Comparison of ENCODE assay signal across 1 cellular context in the genomic region with DNA sequence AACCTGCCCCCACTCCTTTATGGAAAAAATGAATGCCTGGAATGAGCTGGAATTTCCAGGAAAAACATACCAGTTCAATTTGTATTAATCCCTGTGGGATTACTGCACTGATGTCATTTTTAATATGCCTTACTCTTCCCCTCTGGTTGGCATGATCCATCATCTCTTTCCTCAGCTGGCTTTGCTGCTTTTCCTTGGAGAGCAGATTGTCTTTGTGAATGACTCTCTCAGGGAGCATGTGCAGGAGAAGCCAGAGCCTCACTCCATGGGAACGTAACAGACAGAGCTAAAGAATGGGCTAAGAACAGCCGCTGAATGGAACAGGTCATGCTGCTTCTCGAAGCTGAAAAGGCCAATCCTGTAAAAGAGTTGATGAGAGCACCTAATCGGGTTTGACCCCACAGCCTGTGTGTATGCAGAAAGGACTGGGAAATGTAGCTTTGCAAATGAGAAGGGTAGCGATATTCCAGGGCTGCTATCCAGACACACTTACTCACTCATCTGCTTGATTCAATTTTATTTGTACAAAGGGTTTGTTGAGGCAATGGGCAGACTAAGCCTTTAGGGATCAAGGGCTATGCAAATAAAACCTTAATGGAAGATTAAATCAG.
TF ChIP-seq lines count a peak whose summit lies in the region.

No MANE protein-coding gene starts in this region.

TF ChIP-seq in neural cell, 6 proteins besides CTCF, POLR2A, EP300 and RAD21 (continued from another document):
- TF ChIP-seq, protein P1, sequence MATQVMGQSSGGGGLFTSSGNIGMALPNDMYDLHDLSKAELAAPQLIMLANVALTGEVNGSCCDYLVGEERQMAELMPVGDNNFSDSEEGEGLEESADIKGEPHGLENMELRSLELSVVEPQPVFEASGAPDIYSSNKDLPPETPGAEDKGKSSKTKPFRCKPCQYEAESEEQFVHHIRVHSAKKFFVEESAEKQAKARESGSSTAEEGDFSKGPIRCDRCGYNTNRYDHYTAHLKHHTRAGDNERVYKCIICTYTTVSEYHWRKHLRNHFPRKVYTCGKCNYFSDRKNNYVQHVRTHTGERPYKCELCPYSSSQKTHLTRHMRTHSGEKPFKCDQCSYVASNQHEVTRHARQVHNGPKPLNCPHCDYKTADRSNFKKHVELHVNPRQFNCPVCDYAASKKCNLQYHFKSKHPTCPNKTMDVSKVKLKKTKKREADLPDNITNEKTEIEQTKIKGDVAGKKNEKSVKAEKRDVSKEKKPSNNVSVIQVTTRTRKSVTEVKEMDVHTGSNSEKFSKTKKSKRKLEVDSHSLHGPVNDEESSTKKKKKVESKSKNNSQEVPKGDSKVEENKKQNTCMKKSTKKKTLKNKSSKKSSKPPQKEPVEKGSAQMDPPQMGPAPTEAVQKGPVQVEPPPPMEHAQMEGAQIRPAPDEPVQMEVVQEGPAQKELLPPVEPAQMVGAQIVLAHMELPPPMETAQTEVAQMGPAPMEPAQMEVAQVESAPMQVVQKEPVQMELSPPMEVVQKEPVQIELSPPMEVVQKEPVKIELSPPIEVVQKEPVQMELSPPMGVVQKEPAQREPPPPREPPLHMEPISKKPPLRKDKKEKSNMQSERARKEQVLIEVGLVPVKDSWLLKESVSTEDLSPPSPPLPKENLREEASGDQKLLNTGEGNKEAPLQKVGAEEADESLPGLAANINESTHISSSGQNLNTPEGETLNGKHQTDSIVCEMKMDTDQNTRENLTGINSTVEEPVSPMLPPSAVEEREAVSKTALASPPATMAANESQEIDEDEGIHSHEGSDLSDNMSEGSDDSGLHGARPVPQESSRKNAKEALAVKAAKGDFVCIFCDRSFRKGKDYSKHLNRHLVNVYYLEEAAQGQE (IDR thresholded peaks at IDR 0.05; ENCODE audit: borderline replicate concordance), result peak; percentile 100
